1 cellular context compared by ENCODE assay signal in genomic region chr5:57155033-57155432, GRCh38.
A peak's percentile ranks its signal among the peaks of the same experiment; 100 is the strongest.
TF ChIP-seq lines count a peak whose summit lies in the region.

No MANE protein-coding gene starts in this region.

TF ChIP-seq in K562, 482 proteins besides CTCF, POLR2A, EP300 and RAD21 (continued from another document and continues in another):
- TF ChIP-seq AFF4 (CRISPR knock-in tag; IDR thresholded peaks at IDR 0.05) (no peak), ZNF76 (CRISPR knock-in tag; IDR thresholded peaks at IDR 0.05; ENCODE audit: borderline replicate concordance) (0 out of 2 replicates have a peak, but pooled peaks have one; percentile 70), ZNF121 (CRISPR knock-in tag; conservative IDR thresholded peaks at IDR 0.05) (no peak), HNRNPK (IDR thresholded peaks at IDR 0.05; ENCODE audit: low read depth, low read length, poor library complexity, severe bottlenecking) (no peak), RAD51 (IDR thresholded peaks at IDR 0.05; ENCODE audit: borderline replicate concordance, low read depth) (no peak), KDM5B (IDR thresholded peaks at IDR 0.05; ENCODE audit: insufficient replicate concordance, low read depth, low read length) (no peak), EP400 (IDR thresholded peaks at IDR 0.05) (no peak), ZNF609 (CRISPR knock-in tag; IDR thresholded peaks at IDR 0.05; ENCODE audit: borderline replicate concordance) (no peak), KDM1A (IDR thresholded peaks at IDR 0.05) (no peak; a peak in 2 of 4 replicates), RREB1 (CRISPR knock-in tag; IDR thresholded peaks at IDR 0.05) (no peak), BCL6 (CRISPR knock-in tag; IDR thresholded peaks at IDR 0.05) (no peak), NKRF (IDR thresholded peaks at IDR 0.05; ENCODE audit: borderline replicate concordance) (no peak), GTF2B (IDR thresholded peaks at IDR 0.05; ENCODE audit: extremely low read depth, insufficient read length) (no peak), SIX5 (IDR thresholded peaks at IDR 0.05; ENCODE audit: borderline replicate concordance in 1 of 2, insufficient read depth in 1 of 2, low read depth in 1 of 2, low read length in 2 of 2) (no peak), CBFA2T3 (IDR thresholded peaks at IDR 0.05) (peak; percentile 29; the same call in 1 of the 2 replicates), SREBF1 (IDR thresholded peaks at IDR 0.05; ENCODE audit: borderline replicate concordance, low read depth, low read length) (no peak), ZNF778 (CRISPR knock-in tag; IDR thresholded peaks at IDR 0.05) (no peak), MIER1 (IDR thresholded peaks at IDR 0.05; ENCODE audit: low read depth) (no peak), NFIX (CRISPR knock-in tag; IDR thresholded peaks at IDR 0.05; ENCODE audit: low read depth) (no peak), ZNF655 (CRISPR knock-in tag; IDR thresholded peaks at IDR 0.05) (no peak), ARHGAP35 (IDR thresholded peaks at IDR 0.05; ENCODE audit: partially characterized antibody) (no peak), ZNF57 (CRISPR knock-in tag; IDR thresholded peaks at IDR 0.05) (no peak), POLR3G (IDR thresholded peaks at IDR 0.05; ENCODE audit: extremely low read depth, insufficient read length, insufficient replicate concordance) (no peak), CGGBP1 (CRISPR knock-in tag; IDR thresholded peaks at IDR 0.05) (no peak), HMG20B (CRISPR knock-in tag; IDR thresholded peaks at IDR 0.05) (no peak), TBL1XR1 (IDR thresholded peaks at IDR 0.05; ENCODE audit: low read length in 2 of 2) (no peak), GATAD2A (IDR thresholded peaks at IDR 0.05) (no peak), KHSRP (IDR thresholded peaks at IDR 0.05) (no peak), NCOA6 (IDR thresholded peaks at IDR 0.05) (no peak), MXI1 (IDR thresholded peaks at IDR 0.05; ENCODE audit: low read depth, low read length) (no peak), IRF2 (CRISPR knock-in tag; IDR thresholded peaks at IDR 0.05) (no peak), KAT2B (IDR thresholded peaks at IDR 0.05; ENCODE audit: low read depth, low read length) (no peak), SMAD1 (IDR thresholded peaks at IDR 0.05; ENCODE audit: low read depth, low read length, partially characterized antibody) (no peak), ZNF77 (CRISPR knock-in tag; IDR thresholded peaks at IDR 0.05) (no peak), TARDBP (IDR thresholded peaks at IDR 0.05) (no peak), PKNOX1 (IDR thresholded peaks at IDR 0.05) (no peak), TFE3 (CRISPR knock-in tag; IDR thresholded peaks at IDR 0.05) (no peak), TEAD4 (IDR thresholded peaks at IDR 0.05; ENCODE audit: low read length) (no peak), TEAD4 (CRISPR knock-in tag; IDR thresholded peaks at IDR 0.05; ENCODE audit: borderline replicate concordance) (no peak)
